Comparison of ENCODE assay signal across 7 cellular contexts in the genomic region with DNA sequence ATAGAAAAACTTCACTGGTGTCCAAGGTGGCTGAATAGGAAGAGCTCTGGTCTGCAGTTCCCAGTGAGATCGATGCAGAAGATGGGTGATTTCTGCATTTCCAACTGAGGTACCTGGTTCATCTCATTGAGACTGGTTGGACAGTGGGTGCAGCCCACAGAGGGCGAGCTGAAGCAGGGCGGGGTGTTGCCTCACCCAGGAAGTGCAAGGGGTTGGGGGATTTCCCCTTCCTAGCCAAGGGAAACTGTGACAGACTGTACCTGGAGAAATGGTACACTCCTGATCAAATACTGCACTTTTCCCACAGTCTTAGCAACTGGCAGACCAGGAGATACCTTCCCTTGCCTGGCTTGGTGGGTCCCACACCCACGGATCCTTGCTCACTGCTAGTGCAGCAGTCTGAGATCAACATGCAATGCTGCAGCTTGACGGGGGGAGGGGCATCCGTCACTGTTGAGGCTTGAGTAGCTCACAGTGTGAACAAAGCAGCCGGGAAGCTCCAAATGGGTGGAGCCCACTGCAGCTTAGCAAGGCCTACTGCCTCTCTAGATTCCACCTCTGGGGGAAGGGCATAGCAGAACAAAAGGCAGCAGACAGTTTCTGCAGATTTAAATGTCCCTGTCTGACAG.
DNase-seq lines count a peak whose midpoint lies in the region; TF ChIP-seq lines count a peak whose summit lies in the region.
"Not testable (repeated sequence)": the region's sequence is repeated elsewhere in the genome, so short reads cannot be mapped to it uniquely, and the experiment has no call there.

No MANE protein-coding gene starts in this region.

- not testable (repeated sequence) for H3K23ac ChIP-seq in neuronal stem cell (ENCODE audit: low read depth, low read length, poor library complexity)

- peaks cover 0 to 18% of the 10 kb centered on the region in 2 donors for H3K9me3 ChIP-seq in neuronal stem cell (replicated peaks in 1 of 2; ENCODE audit: control insufficient read depth in 2 of 2, insufficient read depth in 1 of 2, low read depth in 1 of 2, low read length in 2 of 2)

- H2AK5ac ChIP-seq in neuronal stem cell (ENCODE audit: low read depth, low read length) = not testable (repeated sequence)

- H3K14ac ChIP-seq in neuronal stem cell (ENCODE audit: low read length) = not testable (repeated sequence)

- H4K8ac ChIP-seq in neuronal stem cell (ENCODE audit: low read depth, low read length) = not testable (repeated sequence)

- not testable (repeated sequence) for H3K4me3 ChIP-seq in epithelial cell of esophagus (ENCODE audit: low read length)
- peak overlapping the region in 1 of 2 donors; percentile 24 for H3K4me3 ChIP-seq in neuronal stem cell (ENCODE audit: low read length in 2 of 2)

- not testable (repeated sequence) for H3K4me2 ChIP-seq in neuronal stem cell (ENCODE audit: insufficient read depth, low read length, poor library complexity, severe bottlenecking)

- H2BK15ac ChIP-seq in neuronal stem cell (ENCODE audit: low read length) = peak overlapping the region; percentile 46

- TF ChIP-seq CTCF in epithelial cell of esophagus (IDR thresholded peaks at IDR 0.05; ENCODE audit: insufficient read depth, low read depth, low read length, missing control alignments) = not testable (repeated sequence)

- intact Hi-C loops in activated CD4-positive, alpha-beta memory T cell treated with anti-CD3 and anti-CD28 coated beads for 36 hours (cut with micrococcal nuclease) = not testable (repeated sequence)

- H2AFZ ChIP-seq in neuronal stem cell (ENCODE audit: low read length) = peak overlapping the region; percentile 91

- POLR2A ChIA-PET in activated CD4-positive, alpha-beta memory T cell treated with anti-CD3 and anti-CD28 coated beads for 36 hours (lab: Charles Lee) = not testable (repeated sequence)

- CTCF ChIA-PET in activated CD4-positive, alpha-beta memory T cell treated with anti-CD3 and anti-CD28 coated beads for 36 hours (lab: Charles Lee) = not testable (repeated sequence)

- H2BK5ac ChIP-seq in neuronal stem cell (ENCODE audit: low read length) = peak overlapping the region; percentile 79

- H3K79me1 ChIP-seq in neuronal stem cell (ENCODE audit: low read depth, low read length) = not testable (repeated sequence)

- H3K27ac Mint-ChIP-seq in activated CD4-positive, alpha-beta memory T cell treated with anti-CD3 and anti-CD28 coated beads for 36 hours = not testable (repeated sequence)

- peaks cover 17% of the 10 kb centered on the region for H3K9me3 Mint-ChIP-seq in activated CD4-positive, alpha-beta memory T cell treated with anti-CD3 and anti-CD28 coated beads for 36 hours

- not testable (repeated sequence) for H3K36me3 ChIP-seq in neuronal stem cell (replicated peaks in 1 of 2; ENCODE audit: control insufficient read depth in 2 of 2, insufficient read depth in 2 of 2, low read length in 2 of 2)

- not testable (repeated sequence) for H3K4me1 Mint-ChIP-seq in activated CD4-positive, alpha-beta memory T cell treated with anti-CD3 and anti-CD28 coated beads for 36 hours (ENCODE audit: low read depth)

- H3K18ac ChIP-seq in neuronal stem cell (ENCODE audit: low read length) = peak overlapping the region; percentile 15

- not testable (repeated sequence) for H3K4me3 Mint-ChIP-seq in activated CD4-positive, alpha-beta memory T cell treated with anti-CD3 and anti-CD28 coated beads for 36 hours

- not testable (repeated sequence) for H3K4ac ChIP-seq in neuronal stem cell (ENCODE audit: low read length)

- not testable (repeated sequence) for H3K27me3 ChIP-seq in neuronal stem cell (ENCODE audit: control insufficient read depth in 3 of 3, insufficient read depth in 3 of 3, low read depth in 1 of 3, low read length in 3 of 3)

- DNase-seq in H4 (ENCODE audit: low spot score) (peak; percentile 4), NCI-H1436 treated with DMSO at 0.1 percent for 48 hours (lab: John Stamatoyannopoulos, UW) (peak; percentile 28), NCI-H82 (lab: John Stamatoyannopoulos, UW) (peak; percentile 86), epithelial cell of esophagus (ENCODE audit: low read depth) (peak; percentile 51), iris pigment epithelial cell (ENCODE audit: low read depth) (peak; percentile 6), neuronal stem cell (ENCODE audit: low spot score) (peak; percentile 61)
- DNase-seq in activated CD4-positive, alpha-beta memory T cell treated with anti-CD3 and anti-CD28 coated beads for 36 hours = peak; percentile 9

- peaks cover 6 to 11% of the 10 kb centered on the region in 2 donors for H3K4me1 ChIP-seq in neuronal stem cell (ENCODE audit: control insufficient read depth in 2 of 2, insufficient read depth in 1 of 2, low read depth in 1 of 2, low read length in 2 of 2)

- no CpG with 5 or more reads among the region's 7 CpGs for WGBS in neuronal stem cell (ENCODE audit: extremely low coverage in 2 of 2, insufficient read length in 2 of 2, insufficient replicate concordance in 1 of 2), 2 donors

- not testable (repeated sequence) for H2BK12ac ChIP-seq in neuronal stem cell (ENCODE audit: low read length)

- H2BK120ac ChIP-seq in neuronal stem cell (ENCODE audit: low read depth, low read length) = not testable (repeated sequence)

- H3K9ac ChIP-seq in neuronal stem cell (ENCODE audit: low read depth, low read length, poor library complexity) = not testable (repeated sequence)

- not testable (repeated sequence) for H3K27me3 Mint-ChIP-seq in activated CD4-positive, alpha-beta memory T cell treated with anti-CD3 and anti-CD28 coated beads for 36 hours

- not testable (repeated sequence) for H4K91ac ChIP-seq in neuronal stem cell (ENCODE audit: low read depth, low read length, poor library complexity)

- H3K36me3 Mint-ChIP-seq in activated CD4-positive, alpha-beta memory T cell treated with anti-CD3 and anti-CD28 coated beads for 36 hours = not testable (repeated sequence)

- peak overlapping the region; percentile 70 for H3K27ac ChIP-seq in neuronal stem cell (replicated peaks; ENCODE audit: low read length)

Comparison
In these comparisons a context has a peak if more than half of its experiments do, and no peak if none do; other contexts are left out.
1. DNase-seq: peak in every context shown above with its lines; median percentile 86 in NCI-H82; 61 in neuronal stem cell; 51 in epithelial cell of esophagus; 28 in NCI-H1436 treated with DMSO at 0.1 percent for 48 hours; 9 in activated CD4-positive, alpha-beta memory T cell treated with anti-CD3 and anti-CD28 coated beads for 36 hours; 6 in iris pigment epithelial cell; 4 in H4.